ENCODE assay signal across 8 cellular contexts in genomic region chr3:15633766-15634588, GRCh38. TPM values are rescaled to one million over a fixed set of nuclear protein-coding genes. Genes with fewer than 3 reads are reported as not detected.
A peak's percentile ranks its signal among the peaks of the same experiment; 100 is the strongest.
DNase-seq lines count a peak whose midpoint lies in the region; ATAC-seq lines count a peak whose summit lies in the region.

No MANE protein-coding gene starts in this region.

- peaks cover 48% of the 10 kb centered on the region for H3K4me1 ChIP-seq in rectal smooth muscle tissue (ENCODE audit: control insufficient read depth, insufficient read depth, low read length)

- no peak for ATAC-seq in HG03439 (IDR thresholded peaks at IDR 0.05; ENCODE audit: unreplicated experiment)

- peak overlapping the region; percentile 87; the same call in 1 of the 2 replicates for H3K27ac ChIP-seq in SK-N-MC
- H3K27ac ChIP-seq in rectal smooth muscle tissue (ENCODE audit: low read depth, low read length) = peak overlapping the region; percentile 93

- H3K27me3 ChIP-seq in rectal smooth muscle tissue (ENCODE audit: control insufficient read depth, insufficient read depth, low read length) = no peaks in the 10 kb centered on the region

- H3K36me3 ChIP-seq in SK-N-MC (ENCODE audit: insufficient read depth, low read length) = no peaks in the 10 kb centered on the region
- no peaks in the 10 kb centered on the region for H3K36me3 ChIP-seq in rectal smooth muscle tissue (ENCODE audit: control insufficient read depth, insufficient read depth, low read length)

- H3K4me3 ChIP-seq in SK-N-MC (peak overlapping the region; percentile 64; the same call in 1 of the 2 replicates), rectal smooth muscle tissue (ENCODE audit: low read length) (no peak overlapping the region)

- peak overlapping the region; percentile 32 for H3K9ac ChIP-seq in SK-N-MC (ENCODE audit: insufficient read length)
- peak overlapping the region; percentile 4 for H3K9ac ChIP-seq in rectal smooth muscle tissue (ENCODE audit: low read length)

- no peaks in the 10 kb centered on the region for H3K9me3 ChIP-seq in SK-N-MC (ENCODE audit: low read depth, low read length)

- peak; percentile 58 for DNase-seq in EL
- DNase-seq in SK-N-MC (ENCODE audit: low read depth, low spot score) = no peak
- peak; percentile 82 for DNase-seq in fibroblast of gingiva (ENCODE audit: low read depth)
- no peak for DNase-seq in stimulated activated CD4-positive, alpha-beta T cell treated with anti-CD3 and anti-CD28 coated beads, Interleukin-12 subunit alpha, Interleukin-12 subunit beta, amount 100 ng/mL, for 4 hours
- DNase-seq in mesenteric fat pad (ENCODE audit: low spot score) = no peak
- DNase-seq in NCI-H1930 (lab: John Stamatoyannopoulos, UW) = no peak

RNA-seq across cellular contexts. Expression of gene BTD, which starts 32.4 kb away (rescaled TPM):
- 36.8 TPM for total RNA-seq in mesenteric fat pad

RNA-seq across cellular contexts. Expression of gene HACL1, which starts 32.6 kb away (rescaled TPM):
- total RNA-seq in mesenteric fat pad = 20.7 TPM

Comparison
In these comparisons a context has a peak if more than half of its experiments do, and no peak if none do; other contexts are left out.
1. DNase-seq: peak in EL (single experiment) and fibroblast of gingiva (single experiment); none in SK-N-MC (single experiment), stimulated activated CD4-positive, alpha-beta T cell treated with anti-CD3 and anti-CD28 coated beads, Interleukin-12 subunit alpha, Interleukin-12 subunit beta, amount 100 ng/mL, for 4 hours (single experiment), mesenteric fat pad (single experiment) and NCI-H1930 (0 of 2).